ENCODE assay signal across 23 cellular contexts in the genomic region with DNA sequence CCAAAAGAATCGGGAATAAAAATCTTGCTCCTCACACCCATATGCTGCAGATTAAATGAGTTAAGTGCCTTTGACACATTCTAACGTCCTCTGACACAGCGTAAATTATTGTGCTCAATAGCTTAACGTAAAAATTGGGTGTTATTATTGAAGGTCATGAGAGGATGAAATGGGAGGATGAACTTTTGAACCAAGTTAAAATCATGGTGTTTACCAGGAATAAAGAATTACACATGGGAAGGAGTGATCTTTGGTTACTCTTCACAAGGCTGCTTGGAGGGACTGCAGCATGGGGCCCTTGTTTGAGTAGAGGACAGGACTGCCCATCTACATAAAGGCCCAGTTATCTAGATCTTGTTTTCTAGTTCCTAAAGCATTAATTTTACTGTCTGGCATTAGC.
"Had no signal": no experiment of that assay in that cellular context is flagged by ENCODE, and none has a peak within 500 bp of the region (broad histone marks: within the 10 kb centered on the region; RNA-seq: fewer than 3 reads in every experiment).

No MANE protein-coding gene starts in this region.

- H3K36me3 Mint-ChIP-seq: naive B cell had no signal

- DNase-seq: dermis blood vessel endothelial cell; effector CD4-positive, alpha-beta T cell; endodermal cell; foreskin keratinocyte; head of caudate nucleus; kidney; left colon; mesendoderm; naive B cell; nephron progenitor cell; psoas muscle; sigmoid colon; stimulated activated CD4-positive, alpha-beta T cell treated with anti-CD3 and anti-CD28 coated beads, Interleukin-12 subunit alpha, Interleukin-12 subunit beta, amount 100 ng/mL, for 4 hours; stimulated activated naive CD4-positive, alpha-beta T cell; stomach; tibial artery; upper lobe of left lung had no signal

- ATAC-seq: foreskin keratinocyte, psoas muscle had no signal

- H2AFZ ChIP-seq: hepatocyte had no signal

- H3K4me3 ChIP-seq: hepatocyte, psoas muscle, sigmoid colon, skin epidermis, stomach, suprapubic skin, tibial artery, upper lobe of left lung, vagina had no signal

- H3K79me2 ChIP-seq: hepatocyte had no signal

- H3K9me3 Mint-ChIP-seq: endodermal cell, naive B cell, nephron progenitor cell had no signal

- FAIRE-seq: colon, endothelial cell of umbilical vein, kidney had no signal

- H3K27ac ChIP-seq: foreskin keratinocyte, hepatocyte, psoas muscle, skin epidermis, suprapubic skin, upper lobe of left lung, vagina had no signal

- H3K4me3 Mint-ChIP-seq: endodermal cell, naive B cell, nephron progenitor cell had no signal

- H3K4me1 ChIP-seq: foreskin keratinocyte, psoas muscle, suprapubic skin had no signal

- H3K9me3 ChIP-seq: psoas muscle, sigmoid colon, stomach, suprapubic skin, tibial artery, upper lobe of left lung, vagina had no signal

- H3K27me3 ChIP-seq: foreskin keratinocyte, hepatocyte, sigmoid colon, stomach, suprapubic skin, tibial artery, upper lobe of left lung, vagina had no signal

- H3K27ac Mint-ChIP-seq: endodermal cell, naive B cell, nephron progenitor cell had no signal

- H3K36me3 ChIP-seq: sigmoid colon, stomach, suprapubic skin, tibial artery, upper lobe of left lung, vagina had no signal

- H3K4me1 Mint-ChIP-seq: endodermal cell, naive B cell had no signal
